ENCODE assay signal across 2 cellular contexts in genomic region chr12:6979021-6979420, GRCh38.
TF ChIP-seq lines count a peak whose summit lies in the region.

No MANE protein-coding gene starts in this region.

TF ChIP-seq in SK-N-SH treated with all-trans-retinoic acid at 6 μM for 48 hours, 23 proteins besides CTCF, POLR2A, EP300 and RAD21 (continued from another document):
- TF ChIP-seq ZNF70 (CRISPR knock-in tag; IDR thresholded peaks at IDR 0.05) (no peak), TSHZ2 (CRISPR knock-in tag; IDR thresholded peaks at IDR 0.05) (no peak), ISL1 (CRISPR knock-in tag; IDR thresholded peaks at IDR 0.05) (no peak), ZFP30 (CRISPR knock-in tag; IDR thresholded peaks at IDR 0.05) (no peak), PATZ1 (CRISPR knock-in tag; IDR thresholded peaks at IDR 0.05; ENCODE audit: borderline replicate concordance) (no peak), OSR1 (CRISPR knock-in tag; IDR thresholded peaks at IDR 0.05) (no peak), TCF4 (CRISPR knock-in tag; IDR thresholded peaks at IDR 0.05; ENCODE audit: borderline replicate concordance) (no peak), GLIS3 (CRISPR knock-in tag; IDR thresholded peaks at IDR 0.05) (no peak), ESRRG (CRISPR knock-in tag; IDR thresholded peaks at IDR 0.05) (no peak)

TF ChIP-seq in SK-N-SH, 30 proteins besides CTCF, POLR2A, EP300 and RAD21 (continued from another document):
- no peak for TF ChIP-seq RCOR1 (IDR thresholded peaks at IDR 0.05; ENCODE audit: low read length)
